Comparison of ENCODE assay signal across 1 cellular context in the genomic region with DNA sequence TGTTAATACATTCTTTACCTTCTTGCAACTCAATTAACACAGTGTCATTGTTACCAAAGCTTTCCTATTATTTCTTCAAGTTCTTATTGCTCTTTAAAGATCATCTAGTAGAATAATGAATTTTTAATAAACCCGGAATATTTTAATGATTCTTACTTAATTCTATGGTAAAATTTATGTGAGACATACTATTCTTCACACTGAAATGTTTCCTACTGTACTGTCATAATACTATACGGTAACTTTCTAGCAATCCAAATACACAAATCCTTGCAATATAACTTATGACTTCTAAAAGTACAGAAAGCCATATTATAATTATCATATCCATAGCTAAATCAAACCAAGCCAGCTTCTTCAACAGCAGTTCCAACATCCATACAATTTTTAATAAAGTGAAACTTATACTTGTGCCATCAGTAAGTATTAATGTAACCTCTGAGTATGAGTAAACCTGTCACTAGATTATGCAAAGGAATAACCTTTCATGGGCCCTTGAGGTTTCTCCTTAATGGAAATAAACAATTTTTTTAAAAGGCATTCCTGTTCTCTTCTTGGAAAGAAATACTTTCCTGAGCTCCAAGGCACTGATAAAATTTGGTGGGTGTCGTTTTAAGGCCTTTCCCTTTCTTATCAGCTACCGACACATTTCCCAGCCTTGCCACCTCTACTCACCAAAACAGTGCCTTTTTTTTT.
TF ChIP-seq lines count a peak whose summit lies in the region.

No MANE protein-coding gene starts in this region.

TF ChIP-seq in K562, 482 proteins besides CTCF, POLR2A, EP300 and RAD21 (continued from another document and continues in another):
- TF ChIP-seq, protein P1, sequence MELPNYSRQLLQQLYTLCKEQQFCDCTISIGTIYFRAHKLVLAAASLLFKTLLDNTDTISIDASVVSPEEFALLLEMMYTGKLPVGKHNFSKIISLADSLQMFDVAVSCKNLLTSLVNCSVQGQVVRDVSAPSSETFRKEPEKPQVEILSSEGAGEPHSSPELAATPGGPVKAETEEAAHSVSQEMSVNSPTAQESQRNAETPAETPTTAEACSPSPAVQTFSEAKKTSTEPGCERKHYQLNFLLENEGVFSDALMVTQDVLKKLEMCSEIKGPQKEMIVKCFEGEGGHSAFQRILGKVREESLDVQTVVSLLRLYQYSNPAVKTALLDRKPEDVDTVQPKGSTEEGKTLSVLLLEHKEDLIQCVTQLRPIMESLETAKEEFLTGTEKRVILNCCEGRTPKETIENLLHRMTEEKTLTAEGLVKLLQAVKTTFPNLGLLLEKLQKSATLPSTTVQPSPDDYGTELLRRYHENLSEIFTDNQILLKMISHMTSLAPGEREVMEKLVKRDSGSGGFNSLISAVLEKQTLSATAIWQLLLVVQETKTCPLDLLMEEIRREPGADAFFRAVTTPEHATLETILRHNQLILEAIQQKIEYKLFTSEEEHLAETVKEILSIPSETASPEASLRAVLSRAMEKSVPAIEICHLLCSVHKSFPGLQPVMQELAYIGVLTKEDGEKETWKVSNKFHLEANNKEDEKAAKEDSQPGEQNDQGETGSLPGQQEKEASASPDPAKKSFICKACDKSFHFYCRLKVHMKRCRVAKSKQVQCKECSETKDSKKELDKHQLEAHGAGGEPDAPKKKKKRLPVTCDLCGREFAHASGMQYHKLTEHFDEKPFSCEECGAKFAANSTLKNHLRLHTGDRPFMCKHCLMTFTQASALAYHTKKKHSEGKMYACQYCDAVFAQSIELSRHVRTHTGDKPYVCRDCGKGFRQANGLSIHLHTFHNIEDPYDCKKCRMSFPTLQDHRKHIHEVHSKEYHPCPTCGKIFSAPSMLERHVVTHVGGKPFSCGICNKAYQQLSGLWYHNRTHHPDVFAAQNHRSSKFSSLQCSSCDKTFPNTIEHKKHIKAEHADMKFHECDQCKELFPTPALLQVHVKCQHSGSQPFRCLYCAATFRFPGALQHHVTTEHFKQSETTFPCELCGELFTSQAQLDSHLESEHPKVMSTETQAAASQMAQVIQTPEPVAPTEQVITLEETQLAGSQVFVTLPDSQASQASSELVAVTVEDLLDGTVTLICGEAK (IDR thresholded peaks at IDR 0.05) = no peak
- TF ChIP-seq, protein P1 (CRISPR knock-in tag; IDR thresholded peaks at IDR 0.05) = no peak
- TF ChIP-seq MCM7 (IDR thresholded peaks at IDR 0.05) (no peak), KLF1 (tag; IDR thresholded peaks at IDR 0.05) (no peak), ZNF668 (CRISPR knock-in tag; IDR thresholded peaks at IDR 0.05) (no peak), FOXJ2 (tag; IDR thresholded peaks at IDR 0.05) (peak; percentile 95), GTF2F1 (IDR thresholded peaks at IDR 0.05; ENCODE audit: low read depth, low read length) (no peak), NFE2L1 (tag; IDR thresholded peaks at IDR 0.05; ENCODE audit: borderline replicate concordance, low read depth) (no peak), NRF1 (conservative IDR thresholded peaks at IDR 0.05 in 1 of 2, IDR thresholded peaks at IDR 0.05 in 1 of 2) (no peak), PHTF2 (CRISPR knock-in tag; IDR thresholded peaks at IDR 0.05) (no peak), HNRNPH1 (optimal IDR thresholded peaks at IDR 0.05; ENCODE audit: low read depth, low read length) (no peak), HDAC1 (IDR thresholded peaks at IDR 0.05) (peak; percentile 53 to 88; a peak in 3 of 4 replicates), KDM1A (IDR thresholded peaks at IDR 0.05) (peak; percentile 86 to 90), DACH1 (IDR thresholded peaks at IDR 0.05; ENCODE audit: partially characterized antibody) (peak; percentile 84), SUPT5H (IDR thresholded peaks at IDR 0.05) (no peak), L3MBTL2 (IDR thresholded peaks at IDR 0.05) (0 out of 2 replicates have a peak, but pooled peaks have one; percentile 24), ZNF75A (CRISPR knock-in tag; IDR thresholded peaks at IDR 0.05) (no peak), RFX5 (IDR thresholded peaks at IDR 0.05; ENCODE audit: low read depth, low read length) (no peak), KAT2B (IDR thresholded peaks at IDR 0.05; ENCODE audit: low read depth, low read length) (no peak), SMARCA5 (IDR thresholded peaks at IDR 0.05) (no peak), BRD9 (IDR thresholded peaks at IDR 0.05; ENCODE audit: low read depth, partially characterized antibody) (peak; percentile 97), DDX20 (tag; IDR thresholded peaks at IDR 0.05; ENCODE audit: low read depth) (no peak), ZFPM2 (CRISPR knock-in tag; IDR thresholded peaks at IDR 0.05) (no peak), SRSF9 (IDR thresholded peaks at IDR 0.05; ENCODE audit: borderline replicate concordance, low read depth, low read length) (no peak), NCOA6 (IDR thresholded peaks at IDR 0.05) (peak; percentile 45; the same call in 1 of the 2 replicates), CC2D1A (IDR thresholded peaks at IDR 0.05) (peak; percentile 95), ZNF77 (CRISPR knock-in tag; IDR thresholded peaks at IDR 0.05) (no peak), NELFE (IDR thresholded peaks at IDR 0.05; ENCODE audit: insufficient read depth, insufficient read length) (no peak), CSDE1 (IDR thresholded peaks at IDR 0.05) (no peak), SRSF7 (optimal IDR thresholded peaks at IDR 0.05; ENCODE audit: low read depth, low read length) (no peak), KDM2B (CRISPR knock-in tag; IDR thresholded peaks at IDR 0.05) (no peak), PPARD (CRISPR knock-in tag; IDR thresholded peaks at IDR 0.05) (no peak), THRAP3 (IDR thresholded peaks at IDR 0.05; ENCODE audit: borderline replicate concordance) (peak; percentile 61; the same call in 1 of the 2 replicates), ZNF347 (CRISPR knock-in tag; IDR thresholded peaks at IDR 0.05; ENCODE audit: low read depth) (no peak), SLC30A9 (CRISPR knock-in tag; IDR thresholded peaks at IDR 0.05) (no peak), ZNF124 (CRISPR knock-in tag; IDR thresholded peaks at IDR 0.05) (no peak), ZNF436 (CRISPR knock-in tag; IDR thresholded peaks at IDR 0.05) (no peak)
- TF ChIP-seq, protein P2, sequence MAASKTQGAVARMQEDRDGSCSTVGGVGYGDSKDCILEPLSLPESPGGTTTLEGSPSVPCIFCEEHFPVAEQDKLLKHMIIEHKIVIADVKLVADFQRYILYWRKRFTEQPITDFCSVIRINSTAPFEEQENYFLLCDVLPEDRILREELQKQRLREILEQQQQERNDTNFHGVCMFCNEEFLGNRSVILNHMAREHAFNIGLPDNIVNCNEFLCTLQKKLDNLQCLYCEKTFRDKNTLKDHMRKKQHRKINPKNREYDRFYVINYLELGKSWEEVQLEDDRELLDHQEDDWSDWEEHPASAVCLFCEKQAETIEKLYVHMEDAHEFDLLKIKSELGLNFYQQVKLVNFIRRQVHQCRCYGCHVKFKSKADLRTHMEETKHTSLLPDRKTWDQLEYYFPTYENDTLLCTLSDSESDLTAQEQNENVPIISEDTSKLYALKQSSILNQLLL (CRISPR knock-in tag; IDR thresholded peaks at IDR 0.05; ENCODE audit: borderline replicate concordance) = no peak
- TF ChIP-seq, protein P3, sequence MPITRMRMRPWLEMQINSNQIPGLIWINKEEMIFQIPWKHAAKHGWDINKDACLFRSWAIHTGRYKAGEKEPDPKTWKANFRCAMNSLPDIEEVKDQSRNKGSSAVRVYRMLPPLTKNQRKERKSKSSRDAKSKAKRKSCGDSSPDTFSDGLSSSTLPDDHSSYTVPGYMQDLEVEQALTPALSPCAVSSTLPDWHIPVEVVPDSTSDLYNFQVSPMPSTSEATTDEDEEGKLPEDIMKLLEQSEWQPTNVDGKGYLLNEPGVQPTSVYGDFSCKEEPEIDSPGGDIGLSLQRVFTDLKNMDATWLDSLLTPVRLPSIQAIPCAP (CRISPR knock-in tag; IDR thresholded peaks at IDR 0.05; ENCODE audit: borderline replicate concordance) = no peak
- TF ChIP-seq, protein P4, sequence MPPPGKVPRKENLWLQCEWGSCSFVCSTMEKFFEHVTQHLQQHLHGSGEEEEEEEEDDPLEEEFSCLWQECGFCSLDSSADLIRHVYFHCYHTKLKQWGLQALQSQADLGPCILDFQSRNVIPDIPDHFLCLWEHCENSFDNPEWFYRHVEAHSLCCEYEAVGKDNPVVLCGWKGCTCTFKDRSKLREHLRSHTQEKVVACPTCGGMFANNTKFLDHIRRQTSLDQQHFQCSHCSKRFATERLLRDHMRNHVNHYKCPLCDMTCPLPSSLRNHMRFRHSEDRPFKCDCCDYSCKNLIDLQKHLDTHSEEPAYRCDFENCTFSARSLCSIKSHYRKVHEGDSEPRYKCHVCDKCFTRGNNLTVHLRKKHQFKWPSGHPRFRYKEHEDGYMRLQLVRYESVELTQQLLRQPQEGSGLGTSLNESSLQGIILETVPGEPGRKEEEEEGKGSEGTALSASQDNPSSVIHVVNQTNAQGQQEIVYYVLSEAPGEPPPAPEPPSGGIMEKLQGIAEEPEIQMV (tag; conservative IDR thresholded peaks at IDR 0.05; ENCODE audit: low read depth) = no peak
- TF ChIP-seq, protein P5, sequence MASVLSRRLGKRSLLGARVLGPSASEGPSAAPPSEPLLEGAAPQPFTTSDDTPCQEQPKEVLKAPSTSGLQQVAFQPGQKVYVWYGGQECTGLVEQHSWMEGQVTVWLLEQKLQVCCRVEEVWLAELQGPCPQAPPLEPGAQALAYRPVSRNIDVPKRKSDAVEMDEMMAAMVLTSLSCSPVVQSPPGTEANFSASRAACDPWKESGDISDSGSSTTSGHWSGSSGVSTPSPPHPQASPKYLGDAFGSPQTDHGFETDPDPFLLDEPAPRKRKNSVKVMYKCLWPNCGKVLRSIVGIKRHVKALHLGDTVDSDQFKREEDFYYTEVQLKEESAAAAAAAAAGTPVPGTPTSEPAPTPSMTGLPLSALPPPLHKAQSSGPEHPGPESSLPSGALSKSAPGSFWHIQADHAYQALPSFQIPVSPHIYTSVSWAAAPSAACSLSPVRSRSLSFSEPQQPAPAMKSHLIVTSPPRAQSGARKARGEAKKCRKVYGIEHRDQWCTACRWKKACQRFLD (CRISPR knock-in tag; IDR thresholded peaks at IDR 0.05) = peak; percentile 27; the same call in 1 of the 2 replicates
- TF ChIP-seq, protein P6, sequence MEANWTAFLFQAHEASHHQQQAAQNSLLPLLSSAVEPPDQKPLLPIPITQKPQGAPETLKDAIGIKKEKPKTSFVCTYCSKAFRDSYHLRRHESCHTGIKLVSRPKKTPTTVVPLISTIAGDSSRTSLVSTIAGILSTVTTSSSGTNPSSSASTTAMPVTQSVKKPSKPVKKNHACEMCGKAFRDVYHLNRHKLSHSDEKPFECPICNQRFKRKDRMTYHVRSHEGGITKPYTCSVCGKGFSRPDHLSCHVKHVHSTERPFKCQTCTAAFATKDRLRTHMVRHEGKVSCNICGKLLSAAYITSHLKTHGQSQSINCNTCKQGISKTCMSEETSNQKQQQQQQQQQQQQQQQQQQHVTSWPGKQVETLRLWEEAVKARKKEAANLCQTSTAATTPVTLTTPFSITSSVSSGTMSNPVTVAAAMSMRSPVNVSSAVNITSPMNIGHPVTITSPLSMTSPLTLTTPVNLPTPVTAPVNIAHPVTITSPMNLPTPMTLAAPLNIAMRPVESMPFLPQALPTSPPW (CRISPR knock-in tag; IDR thresholded peaks at IDR 0.05) = peak; percentile 59
- TF ChIP-seq, protein P7, sequence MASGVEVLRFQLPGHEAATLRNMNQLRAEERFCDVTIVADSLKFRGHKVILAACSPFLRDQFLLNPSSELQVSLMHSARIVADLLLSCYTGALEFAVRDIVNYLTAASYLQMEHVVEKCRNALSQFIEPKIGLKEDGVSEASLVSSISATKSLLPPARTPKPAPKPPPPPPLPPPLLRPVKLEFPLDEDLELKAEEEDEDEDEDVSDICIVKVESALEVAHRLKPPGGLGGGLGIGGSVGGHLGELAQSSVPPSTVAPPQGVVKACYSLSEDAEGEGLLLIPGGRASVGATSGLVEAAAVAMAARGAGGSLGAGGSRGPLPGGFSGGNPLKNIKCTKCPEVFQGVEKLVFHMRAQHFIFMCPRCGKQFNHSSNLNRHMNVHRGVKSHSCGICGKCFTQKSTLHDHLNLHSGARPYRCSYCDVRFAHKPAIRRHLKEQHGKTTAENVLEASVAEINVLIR (CRISPR knock-in tag; IDR thresholded peaks at IDR 0.05) = no peak
- TF ChIP-seq, protein P8, sequence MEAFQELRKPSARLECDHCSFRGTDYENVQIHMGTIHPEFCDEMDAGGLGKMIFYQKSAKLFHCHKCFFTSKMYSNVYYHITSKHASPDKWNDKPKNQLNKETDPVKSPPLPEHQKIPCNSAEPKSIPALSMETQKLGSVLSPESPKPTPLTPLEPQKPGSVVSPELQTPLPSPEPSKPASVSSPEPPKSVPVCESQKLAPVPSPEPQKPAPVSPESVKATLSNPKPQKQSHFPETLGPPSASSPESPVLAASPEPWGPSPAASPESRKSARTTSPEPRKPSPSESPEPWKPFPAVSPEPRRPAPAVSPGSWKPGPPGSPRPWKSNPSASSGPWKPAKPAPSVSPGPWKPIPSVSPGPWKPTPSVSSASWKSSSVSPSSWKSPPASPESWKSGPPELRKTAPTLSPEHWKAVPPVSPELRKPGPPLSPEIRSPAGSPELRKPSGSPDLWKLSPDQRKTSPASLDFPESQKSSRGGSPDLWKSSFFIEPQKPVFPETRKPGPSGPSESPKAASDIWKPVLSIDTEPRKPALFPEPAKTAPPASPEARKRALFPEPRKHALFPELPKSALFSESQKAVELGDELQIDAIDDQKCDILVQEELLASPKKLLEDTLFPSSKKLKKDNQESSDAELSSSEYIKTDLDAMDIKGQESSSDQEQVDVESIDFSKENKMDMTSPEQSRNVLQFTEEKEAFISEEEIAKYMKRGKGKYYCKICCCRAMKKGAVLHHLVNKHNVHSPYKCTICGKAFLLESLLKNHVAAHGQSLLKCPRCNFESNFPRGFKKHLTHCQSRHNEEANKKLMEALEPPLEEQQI (IDR thresholded peaks at IDR 0.05) = peak; percentile 99
